In the genomic region with DNA sequence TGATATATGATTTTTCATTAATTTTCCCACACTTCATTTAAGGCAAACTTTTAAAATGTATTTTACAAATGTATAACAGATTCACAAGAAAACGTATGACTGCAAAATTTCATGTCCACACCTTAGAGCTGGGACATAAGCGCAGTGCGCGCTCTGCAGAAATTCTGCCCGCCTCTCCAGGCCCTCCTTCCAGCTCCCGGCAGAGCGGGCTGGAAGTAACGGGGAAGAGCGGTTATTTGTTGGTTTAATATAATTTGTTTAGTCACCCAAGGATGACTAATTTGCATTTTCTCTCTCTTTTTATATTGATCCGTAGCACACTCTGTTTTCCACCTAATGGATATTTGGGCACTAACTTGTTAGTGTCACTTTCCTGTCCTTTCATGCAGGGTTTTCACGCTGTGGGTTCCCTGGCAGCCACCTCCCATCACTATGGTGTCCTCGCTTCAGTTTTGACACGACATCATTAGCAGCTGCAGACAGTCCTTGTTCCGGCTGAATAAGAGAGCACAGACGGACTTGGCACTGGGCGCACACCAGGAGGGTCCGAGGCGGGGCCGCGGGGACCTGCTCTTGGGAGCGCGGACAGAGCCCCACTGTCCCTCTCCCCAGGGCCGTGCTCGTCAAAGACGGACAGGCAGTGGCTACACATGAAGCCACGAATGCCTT, we compare ENCODE assay signal across 10 cellular contexts.
DNase-seq lines count a peak whose midpoint lies in the region; ATAC-seq, FAIRE-seq and TF ChIP-seq lines count a peak whose summit lies in the region.
"Had no signal": no experiment of that assay in that cellular context is flagged by ENCODE, and none has a peak within 500 bp of the region (broad histone marks: within the 10 kb centered on the region; RNA-seq: fewer than 3 reads in every experiment).

No MANE protein-coding gene starts in this region.

- intact Hi-C loops in left ventricle myocardium superior (cut with micrococcal nuclease): no loop called here

- peak overlapping the region; percentile 79 for H3K4me3 ChIP-seq in adipocyte (ENCODE audit: low read length)
- peak overlapping the region; percentile 73 for H3K4me3 ChIP-seq in osteoblast (ENCODE audit: insufficient read depth, low read length)

- H3K4me1 ChIP-seq in adipocyte (ENCODE audit: control insufficient read depth, insufficient read depth, low read length) (peaks cover 11% of the 10 kb centered on the region), osteoblast (ENCODE audit: insufficient read depth, low read length) (peaks cover 8% of the 10 kb centered on the region)

- no peak overlapping the region for H3K27ac ChIP-seq in osteoblast (ENCODE audit: low read depth, low read length)
- H3K27ac ChIP-seq: epithelial cell of prostate had no signal

- H3K9me3 ChIP-seq in adipocyte (ENCODE audit: control insufficient read depth, low read length): no peaks in the 10 kb centered on the region
- H3K9me3 ChIP-seq in osteoblast (ENCODE audit: low read depth, low read length): no peaks in the 10 kb centered on the region

- H3K9ac ChIP-seq in adipocyte (ENCODE audit: low read length): peak overlapping the region; percentile 56

- ATAC-seq in left ventricle myocardium superior: peak; percentile 60
- no peak for ATAC-seq in GM21390 (IDR thresholded peaks at IDR 0.05; ENCODE audit: unreplicated experiment)
- no peak for ATAC-seq in HG02870 (IDR thresholded peaks at IDR 0.05; ENCODE audit: unreplicated experiment)

- H3K79me2 ChIP-seq in osteoblast (ENCODE audit: insufficient read depth, low read length): no peaks in the 10 kb centered on the region

- H2AFZ ChIP-seq in osteoblast (ENCODE audit: low read length): peak overlapping the region; percentile 96

- FAIRE-seq in HTR-8/SVneo (lab: Jason Lieb, UNC): no peak

- TF ChIP-seq CTCF in osteoblast (IDR thresholded peaks at IDR 0.05; ENCODE audit: extremely low read depth, low read depth, low read length): no peak

- DNase-seq in DMS53 treated with DMSO at 0.1 percent for 48 hours (lab: John Stamatoyannopoulos, UW; ENCODE audit: unreplicated experiment): peak; percentile 14
- no peak for DNase-seq in adipocyte (ENCODE audit: low read depth)
- DNase-seq in left ventricle myocardium superior: peak; percentile 38
- peak; percentile 35 for DNase-seq in osteoblast (ENCODE audit: insufficient read length, low spot score, missing footprints)
- DNase-seq in HTR-8/SVneo (ENCODE audit: insufficient read length, low spot score): no peak
- no peak for DNase-seq in islet precursor cell
- DNase-seq: NCI-H146 had no signal

- no peaks in the 10 kb centered on the region for H3K36me3 ChIP-seq in adipocyte (ENCODE audit: control insufficient read depth, insufficient read depth, low read length, severe bottlenecking)
- H3K36me3 ChIP-seq in osteoblast (ENCODE audit: insufficient read depth, low read length): no peaks in the 10 kb centered on the region

- H3K27me3 ChIP-seq in adipocyte (replicated peaks; ENCODE audit: control insufficient read depth, insufficient read depth, low read length): no peaks in the 10 kb centered on the region
- H3K27me3 ChIP-seq in osteoblast (ENCODE audit: insufficient read depth, low read length): no peaks in the 10 kb centered on the region

- no peaks in the 10 kb centered on the region for H4K20me1 ChIP-seq in osteoblast (ENCODE audit: insufficient read depth, low read length)

- H3K4me2 ChIP-seq in osteoblast (ENCODE audit: insufficient read depth, low read length): peak overlapping the region; percentile 90

Comparison
In these comparisons a context has a peak if more than half of its experiments do, and no peak if none do; other contexts are left out.
1. DNase-seq: peak in DMS53 treated with DMSO at 0.1 percent for 48 hours (single experiment), left ventricle myocardium superior (single experiment) and osteoblast (single experiment); none in adipocyte (single experiment), HTR-8/SVneo (single experiment) and islet precursor cell (single experiment).